Comparison of ENCODE assay signal across 1 cellular context in genomic region chr2:231039821-231040364, GRCh38.
TF ChIP-seq lines count a peak whose summit lies in the region.

No MANE protein-coding gene starts in this region.

TF ChIP-seq in HepG2, 621 proteins besides CTCF, POLR2A, EP300 and RAD21 (continued from another document and continues in another):
- TF ChIP-seq ZNF574 (CRISPR knock-in tag; IDR thresholded peaks at IDR 0.05) (peak; percentile 10; the same call in 1 of the 2 replicates), ZNF839 (CRISPR knock-in tag; IDR thresholded peaks at IDR 0.05; ENCODE audit: borderline replicate concordance) (no peak), MATR3 (CRISPR knock-in tag; IDR thresholded peaks at IDR 0.05) (no peak), SATB2 (CRISPR knock-in tag; IDR thresholded peaks at IDR 0.05) (no peak), MLLT10 (CRISPR knock-in tag; IDR thresholded peaks at IDR 0.05) (no peak), PRMT3 (CRISPR knock-in tag; IDR thresholded peaks at IDR 0.05; ENCODE audit: borderline replicate concordance, low read depth) (no peak), DRAP1 (CRISPR knock-in tag; IDR thresholded peaks at IDR 0.05) (peak; percentile 71; the same call in 1 of the 2 replicates), KLF9 (CRISPR knock-in tag; IDR thresholded peaks at IDR 0.05; ENCODE audit: low read depth) (no peak), GLMP (CRISPR knock-in tag; IDR thresholded peaks at IDR 0.05; ENCODE audit: borderline replicate concordance) (no peak), NFE2L2 (IDR thresholded peaks at IDR 0.05; ENCODE audit: low read length) (no peak), EHMT2 (IDR thresholded peaks at IDR 0.05; ENCODE audit: borderline replicate concordance, low read depth, low read length) (no peak), ZEB1 (IDR thresholded peaks at IDR 0.05; ENCODE audit: insufficient replicate concordance, low read depth) (no peak), HNRNPLL (IDR thresholded peaks at IDR 0.05; ENCODE audit: low read depth, low read length, poor library complexity, severe bottlenecking) (no peak), ZNF740 (CRISPR knock-in tag; IDR thresholded peaks at IDR 0.05) (no peak), FOXJ3 (CRISPR knock-in tag; IDR thresholded peaks at IDR 0.05; ENCODE audit: borderline replicate concordance) (no peak), ZNF552 (CRISPR knock-in tag; IDR thresholded peaks at IDR 0.05; ENCODE audit: borderline replicate concordance) (no peak), NFE2 (CRISPR knock-in tag; IDR thresholded peaks at IDR 0.05) (no peak), NCOA5 (CRISPR knock-in tag; IDR thresholded peaks at IDR 0.05) (no peak), ZNF20 (CRISPR knock-in tag; IDR thresholded peaks at IDR 0.05) (no peak), ZBTB14 (CRISPR knock-in tag; IDR thresholded peaks at IDR 0.05) (no peak), MTA1 (CRISPR knock-in tag; IDR thresholded peaks at IDR 0.05; ENCODE audit: borderline replicate concordance) (peak; percentile 55; the same call in 1 of the 2 replicates), TCF7L2 (IDR thresholded peaks at IDR 0.05; ENCODE audit: low read depth, low read length) (no peak), MXD4 (CRISPR knock-in tag; IDR thresholded peaks at IDR 0.05) (no peak), KDM5A (IDR thresholded peaks at IDR 0.05; ENCODE audit: borderline replicate concordance, low read length) (no peak; the same call in 1 of the 2 replicates), SIX4 (CRISPR knock-in tag; IDR thresholded peaks at IDR 0.05) (no peak), ZNF124 (CRISPR knock-in tag; IDR thresholded peaks at IDR 0.05) (no peak), PCBP2 (optimal IDR thresholded peaks at IDR 0.05; ENCODE audit: low read depth, low read length, poor library complexity, severe bottlenecking) (no peak), NFIC (IDR thresholded peaks at IDR 0.05; ENCODE audit: low read length) (peak; percentile 47; the same call in 1 of the 2 replicates), ZBTB34 (CRISPR knock-in tag; IDR thresholded peaks at IDR 0.05) (no peak), RBAK (CRISPR knock-in tag; IDR thresholded peaks at IDR 0.05) (no peak), NFRKB (IDR thresholded peaks at IDR 0.05) (no peak), ZNF264 (CRISPR knock-in tag; IDR thresholded peaks at IDR 0.05) (no peak), PPARG (CRISPR knock-in tag; conservative IDR thresholded peaks at IDR 0.05) (peak; percentile 59), E2F2 (CRISPR knock-in tag; IDR thresholded peaks at IDR 0.05; ENCODE audit: borderline replicate concordance) (no peak), DMAP1 (CRISPR knock-in tag; IDR thresholded peaks at IDR 0.05) (0 out of 2 replicates have a peak, but pooled peaks have one; percentile 17), ZMYM2 (CRISPR knock-in tag; IDR thresholded peaks at IDR 0.05) (peak; percentile 92), ARHGAP35 (CRISPR knock-in tag; IDR thresholded peaks at IDR 0.05; ENCODE audit: borderline replicate concordance) (no peak), ARNTL (CRISPR knock-in tag; IDR thresholded peaks at IDR 0.05) (0 out of 2 replicates have a peak, but pooled peaks have one; percentile 34), TOE1 (CRISPR knock-in tag; IDR thresholded peaks at IDR 0.05) (no peak), ZNF615 (CRISPR knock-in tag; IDR thresholded peaks at IDR 0.05; ENCODE audit: borderline replicate concordance) (no peak; the same call in 1 of the 2 replicates), MAF1 (CRISPR knock-in tag; IDR thresholded peaks at IDR 0.05; ENCODE audit: borderline replicate concordance) (no peak), MEIS1 (CRISPR knock-in tag; IDR thresholded peaks at IDR 0.05; ENCODE audit: borderline replicate concordance) (no peak), KLF15 (CRISPR knock-in tag; IDR thresholded peaks at IDR 0.05; ENCODE audit: borderline replicate concordance) (no peak), TBX3 (IDR thresholded peaks at IDR 0.05; ENCODE audit: borderline replicate concordance) (no peak), ZBTB10 (CRISPR knock-in tag; IDR thresholded peaks at IDR 0.05; ENCODE audit: borderline replicate concordance) (no peak), ASH2L (IDR thresholded peaks at IDR 0.05; ENCODE audit: insufficient read length, low read depth, low read length) (peak; percentile 44), FOXM1 (CRISPR knock-in tag; IDR thresholded peaks at IDR 0.05) (no peak), THAP11 (CRISPR knock-in tag; IDR thresholded peaks at IDR 0.05) (no peak), GATAD1 (CRISPR knock-in tag; IDR thresholded peaks at IDR 0.05) (no peak), ZMAT3 (CRISPR knock-in tag; conservative IDR thresholded peaks at IDR 0.05) (no peak), SRY (CRISPR knock-in tag; IDR thresholded peaks at IDR 0.05) (no peak), SMC3 (IDR thresholded peaks at IDR 0.05; ENCODE audit: low read length) (no peak), ZNF24 (IDR thresholded peaks at IDR 0.05) (no peak), KLF16 (CRISPR knock-in tag; IDR thresholded peaks at IDR 0.05) (peak in 1 of 2 experiments; percentile 17; a peak in 1 of 4 replicates), ZFP82 (CRISPR knock-in tag; IDR thresholded peaks at IDR 0.05; ENCODE audit: borderline replicate concordance) (no peak), ZNF30 (CRISPR knock-in tag; IDR thresholded peaks at IDR 0.05) (no peak), NAIF1 (CRISPR knock-in tag; IDR thresholded peaks at IDR 0.05; ENCODE audit: borderline replicate concordance) (no peak), ZBTB4 (CRISPR knock-in tag; IDR thresholded peaks at IDR 0.05; ENCODE audit: borderline replicate concordance) (no peak), ELF3 (CRISPR knock-in tag; IDR thresholded peaks at IDR 0.05) (peak; percentile 70), NFATC3 (CRISPR knock-in tag; IDR thresholded peaks at IDR 0.05) (no peak), MYPOP (CRISPR knock-in tag; IDR thresholded peaks at IDR 0.05) (no peak), ZNF326 (CRISPR knock-in tag; IDR thresholded peaks at IDR 0.05; ENCODE audit: borderline replicate concordance) (no peak)
